22 cellular contexts compared by ENCODE assay signal in the genomic region with DNA sequence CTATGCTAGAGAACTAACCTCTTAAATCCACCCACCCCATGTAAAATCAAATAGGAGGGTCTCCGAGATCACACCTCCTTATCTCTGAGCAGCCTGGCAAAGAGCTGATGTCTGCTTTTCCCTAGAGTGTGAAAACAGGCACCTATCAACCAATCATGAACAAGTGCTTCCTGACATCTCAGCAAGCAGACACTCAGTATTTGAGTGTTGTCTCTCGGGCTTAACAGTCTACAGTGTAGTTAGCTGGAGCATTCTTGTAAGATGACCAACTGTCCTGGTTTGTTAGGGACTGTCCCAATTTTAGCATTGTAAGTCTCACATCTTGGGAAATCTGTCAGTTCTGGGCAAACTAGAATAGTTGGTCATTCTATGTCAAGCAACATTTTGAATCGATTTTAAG. TPM values are rescaled to one million over a fixed set of nuclear protein-coding genes. Genes with fewer than 3 reads are reported as not detected.
DNase-seq lines count a peak whose midpoint lies in the region; ATAC-seq, FAIRE-seq and TF ChIP-seq lines count a peak whose summit lies in the region.
"Had no signal": no experiment of that assay in that cellular context is flagged by ENCODE, and none has a peak within 500 bp of the region (broad histone marks: within the 10 kb centered on the region; RNA-seq: fewer than 3 reads in every experiment).

No MANE protein-coding gene starts in this region.

- FAIRE-seq in endothelial cell of umbilical vein (lab: Jason Lieb, UNC), result peak; percentile 33
- FAIRE-seq: A204.1, G401.6, GM12892, H1 had no signal

- no peaks in the 10 kb centered on the region for H3K9me1 ChIP-seq in endothelial cell of umbilical vein (replicated peaks; ENCODE audit: control insufficient read depth, extremely low read depth, insufficient read depth, low read length)

- H4K8ac ChIP-seq in mesenchymal stem cell (ENCODE audit: low read length), result no peak overlapping the region

- no peaks in the 10 kb centered on the region for H4K20me1 ChIP-seq in endothelial cell of umbilical vein (replicated peaks; ENCODE audit: control insufficient read depth, extremely low read depth, insufficient read depth, low read length)

- H3K4me1 ChIP-seq in HUES48 (ENCODE audit: control insufficient read depth, insufficient read depth, low read length) (peaks cover 44% of the 10 kb centered on the region), endothelial cell of umbilical vein (ENCODE audit: control insufficient read depth, extremely low read depth, insufficient read depth, low read length) (peaks cover 13% of the 10 kb centered on the region), mesenchymal stem cell (ENCODE audit: control insufficient read depth, insufficient read depth, low read depth, low read length) (peaks cover 8% of the 10 kb centered on the region)
- H3K4me1 ChIP-seq: Caco-2 had no signal

- no peaks in the 10 kb centered on the region for H3K9me3 ChIP-seq in HUES48 (ENCODE audit: control insufficient read depth, insufficient read depth, low read length)
- no peaks in the 10 kb centered on the region for H3K9me3 ChIP-seq in endothelial cell of umbilical vein (replicated peaks; ENCODE audit: control insufficient read depth, insufficient read depth, low read length)
- no peaks in the 10 kb centered on the region for H3K9me3 ChIP-seq in mesenchymal stem cell (ENCODE audit: control insufficient read depth, low read length)
- H3K9me3 ChIP-seq: Caco-2 had no signal

- H3K18ac ChIP-seq in mesenchymal stem cell (ENCODE audit: low read depth in 1 of 2, low read length in 2 of 2), result no peak overlapping the region

- no peak overlapping the region for H2AK5ac ChIP-seq in mesenchymal stem cell (ENCODE audit: low read length, severe bottlenecking)

- H2BK120ac ChIP-seq in mesenchymal stem cell (ENCODE audit: low read depth, low read length), result no peak overlapping the region

- no TSS peak for BruUV-seq in endothelial cell of umbilical vein (replicated peaks; lab: Mats Ljungman, UMichigan)

- H4K91ac ChIP-seq in mesenchymal stem cell (ENCODE audit: low read length), result no peak overlapping the region

- H3K79me2 ChIP-seq in endothelial cell of umbilical vein (ENCODE audit: control insufficient read depth, insufficient read depth, low read length), result peaks cover 2% of the 10 kb centered on the region

- POLR2A ChIA-PET in endothelial cell of umbilical vein (lab: Charles Lee), result interaction anchor here (0.6 kb wide), 2 partner anchors 17 to 179 kb away, joined by 3 read pairs; no protein-coding TSS in a partner anchor

- DNase-seq in AG10803 (ENCODE audit: low read depth) (peak; percentile 65), endothelial cell of umbilical vein (ENCODE audit: low read depth, low spot score) (no peak), mesenchymal stem cell (peak; percentile 29), DMS 273 treated with DMSO at 0.1 percent for 48 hours (lab: John Stamatoyannopoulos, UW) (no peak)
- no peak for DNase-seq in effector CD4-positive, alpha-beta T cell
- DNase-seq: Caco-2, DMS53, Karpas-422, NCI-H1417, NCI-H2029 treated with DMSO at 0.1 percent for 48 hours, NCI-H345, NCI-H526 treated with DMSO at 0.1 percent for 48 hours, OCI-M1 had no signal

- H3K27me3 ChIP-seq in HUES48 (ENCODE audit: control insufficient read depth, insufficient read depth, low read length) (no peaks in the 10 kb centered on the region), endothelial cell of umbilical vein (ENCODE audit: control insufficient read depth in 2 of 2, insufficient read depth in 2 of 2, low read length in 2 of 2) (no peaks in the 10 kb centered on the region), mesenchymal stem cell (ENCODE audit: control insufficient read depth in 1 of 2, insufficient read depth in 1 of 2, low read length in 2 of 2) (no peaks in the 10 kb centered on the region)

- H2BK12ac ChIP-seq in mesenchymal stem cell (ENCODE audit: low read length in 2 of 2), result no peak overlapping the region

- dilution Hi-C loops in endothelial cell of umbilical vein (cut with MboI; ENCODE audit: extremely low pct_ligation_motif_present, low sequenced_read_pairs), result no loop called here

- H3K9ac ChIP-seq in HUES48 (ENCODE audit: low read depth, low read length) (no peak overlapping the region), endothelial cell of umbilical vein (replicated peaks; ENCODE audit: extremely low read depth, insufficient read depth, low read length) (no peak overlapping the region), mesenchymal stem cell (ENCODE audit: low read length) (no peak overlapping the region)

- H3K14ac ChIP-seq in mesenchymal stem cell (ENCODE audit: low read length in 2 of 2), result no peak overlapping the region

- H3K4me2 ChIP-seq in endothelial cell of umbilical vein (ENCODE audit: insufficient read depth, low read length) (no peak overlapping the region), mesenchymal stem cell (ENCODE audit: low read length, poor library complexity, severe bottlenecking) (no peak overlapping the region)

- no peaks in the 10 kb centered on the region for H3K36me3 ChIP-seq in HUES48 (ENCODE audit: control insufficient read depth, insufficient read depth, low read length)
- H3K36me3 ChIP-seq in endothelial cell of umbilical vein (ENCODE audit: control insufficient read depth in 2 of 2, extremely low read depth in 1 of 2, insufficient read depth in 2 of 2, low read length in 2 of 2), result no peaks in the 10 kb centered on the region
- H3K36me3 ChIP-seq in mesenchymal stem cell (ENCODE audit: control insufficient read depth in 1 of 2, insufficient read depth in 2 of 2, low read depth in 1 of 2, low read length in 2 of 2), result no peaks in the 10 kb centered on the region

- TF ChIP-seq POLR2A in endothelial cell of umbilical vein (IDR thresholded peaks at IDR 0.05; ENCODE audit: low read depth, low read length), result no peak

- peak overlapping the region; percentile 58 for H3K27ac ChIP-seq in HUES48 (ENCODE audit: low read depth, low read length)
- H3K27ac ChIP-seq in endothelial cell of umbilical vein (ENCODE audit: insufficient read depth, low read depth, low read length), result no peak overlapping the region
- no peak overlapping the region for H3K27ac ChIP-seq in mesenchymal stem cell (ENCODE audit: low read length, poor library complexity, severe bottlenecking)
- H3K27ac ChIP-seq: RWPE1 had no signal

- H3K23ac ChIP-seq in mesenchymal stem cell (ENCODE audit: low read length in 2 of 2), result no peak overlapping the region

- no peak overlapping the region for H2AFZ ChIP-seq in endothelial cell of umbilical vein (ENCODE audit: low read depth, low read length)
- no peak overlapping the region for H2AFZ ChIP-seq in mesenchymal stem cell (ENCODE audit: low read depth, low read length)

- intact Hi-C loops in endothelial cell of umbilical vein (cut with micrococcal nuclease), result no loop called here

- 48% methylated on average over 2 of the region's 3 CpGs for WGBS in mesenchymal stem cell

- H3K4me3 ChIP-seq in AG10803 (ENCODE audit: low read length) (no peak overlapping the region), HUES48 (ENCODE audit: low read depth, low read length) (no peak overlapping the region), endothelial cell of umbilical vein (replicated peaks in 1 of 3; ENCODE audit: insufficient read depth in 1 of 3, low read depth in 1 of 3, low read length in 3 of 3) (no peak overlapping the region), mesenchymal stem cell (ENCODE audit: insufficient read depth in 1 of 2, low read depth in 1 of 2, low read length in 2 of 2) (no peak overlapping the region)

- CTCF ChIA-PET in endothelial cell of umbilical vein (lab: Charles Lee), result interaction anchor here (1.4 to 1.5 kb wide), 2 partner anchors 18 to 25 kb away, joined by 3 to 5 read pairs; no protein-coding TSS in a partner anchor

- H3K4ac ChIP-seq in mesenchymal stem cell (ENCODE audit: low read depth in 1 of 2, low read length in 2 of 2), result no peak overlapping the region

- H3K79me1 ChIP-seq in mesenchymal stem cell (replicated peaks; ENCODE audit: low read length, poor library complexity, severe bottlenecking), result no peaks in the 10 kb centered on the region

- no peak for TF ChIP-seq CTCF in AG10803 (conservative IDR thresholded peaks at IDR 0.05; ENCODE audit: low read length)
- TF ChIP-seq CTCF in endothelial cell of umbilical vein (IDR thresholded peaks at IDR 0.05; ENCODE audit: extremely low read depth in 1 of 2, insufficient read depth in 1 of 2, low read depth in 1 of 2, low read length in 2 of 2), result no peak

- no peak for ATAC-seq in GM18498 (IDR thresholded peaks at IDR 0.05; ENCODE audit: unreplicated experiment)
- no peak for ATAC-seq in GM18868 (IDR thresholded peaks at IDR 0.05; ENCODE audit: unreplicated experiment)

- H2BK5ac ChIP-seq in mesenchymal stem cell (ENCODE audit: low read depth, low read length, poor library complexity, severe bottlenecking), result no peak overlapping the region

- H2BK15ac ChIP-seq in mesenchymal stem cell (ENCODE audit: low read depth, poor library complexity, severe bottlenecking), result no peak overlapping the region

TF ChIP-seq in endothelial cell of umbilical vein, 7 proteins besides CTCF, POLR2A, EP300 and RAD21:
- no peak for TF ChIP-seq POLR2AphosphoS5 (IDR thresholded peaks at IDR 0.05; ENCODE audit: insufficient read depth, low read depth, low read length)
- TF ChIP-seq GATA2 (IDR thresholded peaks at IDR 0.05; ENCODE audit: insufficient read depth, insufficient read length, low read depth, low read length), result no peak
- TF ChIP-seq, protein P1, sequence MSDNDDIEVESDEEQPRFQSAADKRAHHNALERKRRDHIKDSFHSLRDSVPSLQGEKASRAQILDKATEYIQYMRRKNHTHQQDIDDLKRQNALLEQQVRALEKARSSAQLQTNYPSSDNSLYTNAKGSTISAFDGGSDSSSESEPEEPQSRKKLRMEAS (IDR thresholded peaks at IDR 0.05; ENCODE audit: insufficient read depth, insufficient read length), result no peak
- TF ChIP-seq JUN (IDR thresholded peaks at IDR 0.05; ENCODE audit: borderline replicate concordance, insufficient read depth, insufficient read length, low read depth), result no peak
- no peak for TF ChIP-seq MYC (IDR thresholded peaks at IDR 0.05; ENCODE audit: low read depth, low read length)
- no peak for TF ChIP-seq FOS (IDR thresholded peaks at IDR 0.05; ENCODE audit: borderline replicate concordance, insufficient read depth, low read length)
- TF ChIP-seq EZH2 (IDR thresholded peaks at IDR 0.05; ENCODE audit: borderline replicate concordance, low read depth, low read length, severe bottlenecking), result no peak

RNA-seq across cellular contexts. Expression of a gene that starts 26.4 kb away (rescaled TPM):
- 21.5 and 25.2 TPM in 2 replicates for total RNA-seq in endothelial cell of umbilical vein
- polyA plus RNA-seq in endothelial cell of umbilical vein, result 11.3 and 11.7 TPM in 2 replicates
- polyA plus RNA-seq in endothelial cell of umbilical vein (2011; cell fraction: cytosol; rRNA removed), result 12.3 and 12.4 TPM in 2 replicates
- 7.8 and 8.5 TPM in 2 replicates for polyA plus RNA-seq in endothelial cell of umbilical vein (2011; cell fraction: nucleus; rRNA removed)
- polyA plus RNA-seq in endothelial cell of umbilical vein (2012), result 21.6 and 29.0 TPM in 2 replicates
- 10.8 and 12.8 TPM in 2 replicates for polyA minus RNA-seq in endothelial cell of umbilical vein
- polyA minus RNA-seq in endothelial cell of umbilical vein (2011; cell fraction: cytosol; rRNA and poly(A)+ RNA removed), result not detected
- 9.0 and 10.9 TPM in 2 replicates for polyA minus RNA-seq in endothelial cell of umbilical vein (2011; cell fraction: nucleus; rRNA and poly(A)+ RNA removed)
- 2.3 TPM for polyA plus RNA-seq in mesenchymal stem cell (2013, experiment 1 of 2)
- 2.3 TPM for polyA plus RNA-seq in mesenchymal stem cell (2013, experiment 2 of 2)
- total RNA-seq: Caco-2, SK-MEL-5 had no signal

Comparison
In these comparisons a context has a peak if more than half of its experiments do, and no peak if none do; other contexts are left out.
1. DNase-seq: peak in AG10803 (single experiment) and mesenchymal stem cell (single experiment); none in endothelial cell of umbilical vein (single experiment), effector CD4-positive, alpha-beta T cell (single experiment) and DMS 273 treated with DMSO at 0.1 percent for 48 hours (single experiment).